In the genomic region with DNA sequence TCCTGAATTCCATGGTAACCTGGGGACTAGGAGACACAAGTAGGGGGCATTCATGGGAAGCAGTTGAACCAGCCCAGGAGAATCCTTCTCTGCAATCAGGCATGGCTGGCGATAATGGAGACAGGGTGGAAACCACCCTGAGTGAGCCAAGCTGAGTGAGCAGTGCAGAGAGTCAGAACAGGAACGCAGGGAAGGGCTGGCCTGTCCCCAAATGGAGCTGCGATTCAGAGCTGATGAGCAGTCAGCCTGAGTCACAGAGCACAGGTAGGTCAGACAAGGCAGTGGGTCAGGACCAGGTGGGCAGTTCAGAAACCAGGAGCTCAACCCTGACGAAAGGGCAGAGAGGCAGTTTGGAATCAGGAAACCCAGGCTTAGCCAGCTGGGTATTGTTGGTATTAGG, we compare ENCODE assay signal across 21 cellular contexts.
DNase-seq lines count a peak whose midpoint lies in the region; ATAC-seq and FAIRE-seq lines count a peak whose summit lies in the region.
"Had no signal": no experiment of that assay in that cellular context is flagged by ENCODE, and none has a peak within 500 bp of the region (broad histone marks: within the 10 kb centered on the region; RNA-seq: fewer than 3 reads in every experiment).

No MANE protein-coding gene starts in this region.

- H3K9me3 Mint-ChIP-seq in activated naive CD8-positive, alpha-beta T cell treated with anti-CD3 and anti-CD28 coated beads, Interleukin-2, amount 50 U/mL, for 24 hours = no peaks in the 10 kb centered on the region
- no peaks in the 10 kb centered on the region for H3K9me3 Mint-ChIP-seq in activated naive CD8-positive, alpha-beta T cell treated with anti-CD3 and anti-CD28 coated beads for 36 hours
- H3K9me3 Mint-ChIP-seq in stimulated activated memory B cell treated with anti-CD40 and anti-IgM and Interleukin-4, amounts not matched to agents 10 μg/mL and 1 μg/mL and 100 μg/mL, for 72 hours = no peaks in the 10 kb centered on the region
- H3K9me3 Mint-ChIP-seq: CD8-positive, alpha-beta T cell had no signal

- H3K27me3 Mint-ChIP-seq in activated naive CD8-positive, alpha-beta T cell treated with anti-CD3 and anti-CD28 coated beads, Interleukin-2, amount 50 U/mL, for 24 hours = peaks cover 9% of the 10 kb centered on the region
- peaks cover 19% of the 10 kb centered on the region for H3K27me3 Mint-ChIP-seq in activated naive CD8-positive, alpha-beta T cell treated with anti-CD3 and anti-CD28 coated beads for 36 hours
- H3K27me3 Mint-ChIP-seq in stimulated activated memory B cell treated with anti-CD40 and anti-IgM and Interleukin-4, amounts not matched to agents 10 μg/mL and 1 μg/mL and 100 μg/mL, for 72 hours = peaks cover 34% of the 10 kb centered on the region

- WGBS in esophagus, 2 donors = 47 to 59% methylated on average over 4 of the region's 4 CpGs

- peak; percentile 54 for ATAC-seq in activated naive CD8-positive, alpha-beta T cell treated with anti-CD3 and anti-CD28 coated beads, Interleukin-2, amount 50 U/mL, for 24 hours
- peak; percentile 34 for ATAC-seq in stimulated activated memory B cell treated with anti-CD40 and anti-IgM and Interleukin-4, amounts not matched to agents 10 μg/mL and 1 μg/mL and 100 μg/mL, for 72 hours
- ATAC-seq: CD8-positive, alpha-beta T cell; gastroesophageal sphincter; left lobe of liver had no signal

- H3K4me1 ChIP-seq in esophagus (ENCODE audit: control insufficient read depth in 2 of 2, insufficient read depth in 2 of 2, low read length in 1 of 2) = no peaks in the 10 kb centered on the region
- H3K4me1 ChIP-seq: spleen had no signal

- no peak overlapping the region for H3K4me3 Mint-ChIP-seq in activated naive CD8-positive, alpha-beta T cell treated with anti-CD3 and anti-CD28 coated beads, Interleukin-2, amount 50 U/mL, for 24 hours
- no peak overlapping the region for H3K4me3 Mint-ChIP-seq in activated naive CD8-positive, alpha-beta T cell treated with anti-CD3 and anti-CD28 coated beads for 36 hours
- no peak overlapping the region for H3K4me3 Mint-ChIP-seq in stimulated activated memory B cell treated with anti-CD40 and anti-IgM and Interleukin-4, amounts not matched to agents 10 μg/mL and 1 μg/mL and 100 μg/mL, for 72 hours
- H3K4me3 Mint-ChIP-seq: CD8-positive, alpha-beta T cell had no signal

- peak; percentile 81 for FAIRE-seq in RCC 7860 (lab: Jason Lieb, UNC)

- no peak overlapping the region for H3K27ac Mint-ChIP-seq in activated naive CD8-positive, alpha-beta T cell treated with anti-CD3 and anti-CD28 coated beads, Interleukin-2, amount 50 U/mL, for 24 hours
- no peak overlapping the region for H3K27ac Mint-ChIP-seq in activated naive CD8-positive, alpha-beta T cell treated with anti-CD3 and anti-CD28 coated beads for 36 hours
- no peak overlapping the region for H3K27ac Mint-ChIP-seq in stimulated activated memory B cell treated with anti-CD40 and anti-IgM and Interleukin-4, amounts not matched to agents 10 μg/mL and 1 μg/mL and 100 μg/mL, for 72 hours
- H3K27ac Mint-ChIP-seq: CD8-positive, alpha-beta T cell had no signal

- no peaks in the 10 kb centered on the region for H3K9me3 ChIP-seq in esophagus (ENCODE audit: control insufficient read depth in 2 of 2, insufficient read depth in 1 of 2, low read depth in 1 of 2, low read length in 1 of 2)
- H3K9me3 ChIP-seq: gastroesophageal sphincter, spleen had no signal

- H3K4me1 Mint-ChIP-seq in activated naive CD8-positive, alpha-beta T cell treated with anti-CD3 and anti-CD28 coated beads, Interleukin-2, amount 50 U/mL, for 24 hours = peaks cover 3% of the 10 kb centered on the region
- H3K4me1 Mint-ChIP-seq in activated naive CD8-positive, alpha-beta T cell treated with anti-CD3 and anti-CD28 coated beads for 36 hours = no peaks in the 10 kb centered on the region
- H3K4me1 Mint-ChIP-seq in stimulated activated memory B cell treated with anti-CD40 and anti-IgM and Interleukin-4, amounts not matched to agents 10 μg/mL and 1 μg/mL and 100 μg/mL, for 72 hours = no peaks in the 10 kb centered on the region

- peak overlapping the region; percentile 24 to 65 for H3K27ac ChIP-seq in esophagus (ENCODE audit: low read depth in 2 of 2, low read length in 1 of 2)
- H3K27ac ChIP-seq: gastroesophageal sphincter, SK-N-MC, spleen had no signal

- no peak overlapping the region for H3K4me3 ChIP-seq in esophagus (ENCODE audit: low read depth in 1 of 2, low read length in 2 of 2)
- H3K4me3 ChIP-seq: gastroesophageal sphincter, SK-N-MC, spleen had no signal

- no peak for DNase-seq in activated naive CD8-positive, alpha-beta T cell treated with anti-CD3 and anti-CD28 coated beads, Interleukin-2, amount 50 U/mL, for 24 hours
- DNase-seq in activated naive CD8-positive, alpha-beta T cell treated with anti-CD3 and anti-CD28 coated beads for 36 hours = no peak
- DNase-seq in RCC 7860 (ENCODE audit: low spot score) = peak; percentile 66
- DNase-seq in superior temporal gyrus (ENCODE audit: extremely low spot score) = no peak
- DNase-seq in C1 segment of cervical spinal cord (lab: John Stamatoyannopoulos, UW) = no peak
- DNase-seq in anterior cingulate cortex (lab: John Stamatoyannopoulos, UW) = no peak
- DNase-seq: activated CD4-positive, CD25-positive, alpha-beta regulatory T cell; CD8-positive, alpha-beta T cell; dermis blood vessel endothelial cell; DND-41; MM.1S; NCI-H748 treated with DMSO at 0.1 percent for 48 hours; retina; spleen; stimulated activated CD8-positive, alpha-beta memory T cell treated with anti-CD3 and anti-CD28 coated beads, Interleukin-4, amount 100 ng/mL, for 48 hours; substantia nigra had no signal

- H3K36me3 ChIP-seq in esophagus (ENCODE audit: control insufficient read depth in 2 of 2, insufficient read depth in 2 of 2, low read length in 1 of 2) = no peaks in the 10 kb centered on the region
- H3K36me3 ChIP-seq: gastroesophageal sphincter, spleen had no signal

- no peaks in the 10 kb centered on the region for H3K27me3 ChIP-seq in esophagus (ENCODE audit: control insufficient read depth in 1 of 2, insufficient read depth in 2 of 2, low read length in 2 of 2)
- H3K27me3 ChIP-seq: gastroesophageal sphincter, spleen had no signal

- H3K36me3 Mint-ChIP-seq in activated naive CD8-positive, alpha-beta T cell treated with anti-CD3 and anti-CD28 coated beads, Interleukin-2, amount 50 U/mL, for 24 hours (ENCODE audit: low read depth) = no peaks in the 10 kb centered on the region
- no peaks in the 10 kb centered on the region for H3K36me3 Mint-ChIP-seq in activated naive CD8-positive, alpha-beta T cell treated with anti-CD3 and anti-CD28 coated beads for 36 hours
- H3K36me3 Mint-ChIP-seq in stimulated activated memory B cell treated with anti-CD40 and anti-IgM and Interleukin-4, amounts not matched to agents 10 μg/mL and 1 μg/mL and 100 μg/mL, for 72 hours = no peaks in the 10 kb centered on the region
- H3K36me3 Mint-ChIP-seq: CD8-positive, alpha-beta T cell had no signal
